1 cellular context compared by ENCODE assay signal in genomic region chr14:39303100-39303499, GRCh38.
TF ChIP-seq lines count a peak whose summit lies in the region.

No MANE protein-coding gene starts in this region.

TF ChIP-seq in GM12878, 131 proteins besides CTCF, POLR2A, EP300 and RAD21 (continued from another document):
- TF ChIP-seq, protein P1, sequence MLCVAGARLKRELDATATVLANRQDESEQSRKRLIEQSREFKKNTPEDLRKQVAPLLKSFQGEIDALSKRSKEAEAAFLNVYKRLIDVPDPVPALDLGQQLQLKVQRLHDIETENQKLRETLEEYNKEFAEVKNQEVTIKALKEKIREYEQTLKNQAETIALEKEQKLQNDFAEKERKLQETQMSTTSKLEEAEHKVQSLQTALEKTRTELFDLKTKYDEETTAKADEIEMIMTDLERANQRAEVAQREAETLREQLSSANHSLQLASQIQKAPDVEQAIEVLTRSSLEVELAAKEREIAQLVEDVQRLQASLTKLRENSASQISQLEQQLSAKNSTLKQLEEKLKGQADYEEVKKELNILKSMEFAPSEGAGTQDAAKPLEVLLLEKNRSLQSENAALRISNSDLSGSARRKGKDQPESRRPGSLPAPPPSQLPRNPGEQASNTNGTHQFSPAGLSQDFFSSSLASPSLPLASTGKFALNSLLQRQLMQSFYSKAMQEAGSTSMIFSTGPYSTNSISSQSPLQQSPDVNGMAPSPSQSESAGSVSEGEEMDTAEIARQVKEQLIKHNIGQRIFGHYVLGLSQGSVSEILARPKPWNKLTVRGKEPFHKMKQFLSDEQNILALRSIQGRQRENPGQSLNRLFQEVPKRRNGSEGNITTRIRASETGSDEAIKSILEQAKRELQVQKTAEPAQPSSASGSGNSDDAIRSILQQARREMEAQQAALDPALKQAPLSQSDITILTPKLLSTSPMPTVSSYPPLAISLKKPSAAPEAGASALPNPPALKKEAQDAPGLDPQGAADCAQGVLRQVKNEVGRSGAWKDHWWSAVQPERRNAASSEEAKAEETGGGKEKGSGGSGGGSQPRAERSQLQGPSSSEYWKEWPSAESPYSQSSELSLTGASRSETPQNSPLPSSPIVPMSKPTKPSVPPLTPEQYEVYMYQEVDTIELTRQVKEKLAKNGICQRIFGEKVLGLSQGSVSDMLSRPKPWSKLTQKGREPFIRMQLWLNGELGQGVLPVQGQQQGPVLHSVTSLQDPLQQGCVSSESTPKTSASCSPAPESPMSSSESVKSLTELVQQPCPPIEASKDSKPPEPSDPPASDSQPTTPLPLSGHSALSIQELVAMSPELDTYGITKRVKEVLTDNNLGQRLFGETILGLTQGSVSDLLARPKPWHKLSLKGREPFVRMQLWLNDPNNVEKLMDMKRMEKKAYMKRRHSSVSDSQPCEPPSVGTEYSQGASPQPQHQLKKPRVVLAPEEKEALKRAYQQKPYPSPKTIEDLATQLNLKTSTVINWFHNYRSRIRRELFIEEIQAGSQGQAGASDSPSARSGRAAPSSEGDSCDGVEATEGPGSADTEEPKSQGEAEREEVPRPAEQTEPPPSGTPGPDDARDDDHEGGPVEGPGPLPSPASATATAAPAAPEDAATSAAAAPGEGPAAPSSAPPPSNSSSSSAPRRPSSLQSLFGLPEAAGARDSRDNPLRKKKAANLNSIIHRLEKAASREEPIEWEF (IDR thresholded peaks at IDR 0.05; ENCODE audit: insufficient replicate concordance, low read depth, low read length), result no peak
- TF ChIP-seq TAF1 (IDR thresholded peaks at IDR 0.05; ENCODE audit: borderline replicate concordance, low read depth, low read length) (no peak), CEBPB (IDR thresholded peaks at IDR 0.05; ENCODE audit: borderline replicate concordance in 1 of 2, low read depth in 2 of 2, low read length in 2 of 2) (no peak), TCF7 (IDR thresholded peaks at IDR 0.05; ENCODE audit: borderline replicate concordance) (no peak), ETV6 (conservative IDR thresholded peaks at IDR 0.05 in 1 of 2, IDR thresholded peaks at IDR 0.05 in 1 of 2; ENCODE audit: borderline replicate concordance in 1 of 2, low read depth in 1 of 2) (no peak), ZZZ3 (IDR thresholded peaks at IDR 0.05; ENCODE audit: control insufficient read depth, insufficient read length, low read depth) (no peak), HDAC2 (IDR thresholded peaks at IDR 0.05) (no peak), ZNF274 (IDR thresholded peaks at IDR 0.05; ENCODE audit: insufficient read depth, insufficient read length) (no peak), ZSCAN29 (IDR thresholded peaks at IDR 0.05) (no peak), CBX3 (IDR thresholded peaks at IDR 0.05; ENCODE audit: borderline replicate concordance, low read depth) (no peak), ZBTB33 (IDR thresholded peaks at IDR 0.05) (no peak)
